ENCODE assay signal across 23 cellular contexts in the genomic region with DNA sequence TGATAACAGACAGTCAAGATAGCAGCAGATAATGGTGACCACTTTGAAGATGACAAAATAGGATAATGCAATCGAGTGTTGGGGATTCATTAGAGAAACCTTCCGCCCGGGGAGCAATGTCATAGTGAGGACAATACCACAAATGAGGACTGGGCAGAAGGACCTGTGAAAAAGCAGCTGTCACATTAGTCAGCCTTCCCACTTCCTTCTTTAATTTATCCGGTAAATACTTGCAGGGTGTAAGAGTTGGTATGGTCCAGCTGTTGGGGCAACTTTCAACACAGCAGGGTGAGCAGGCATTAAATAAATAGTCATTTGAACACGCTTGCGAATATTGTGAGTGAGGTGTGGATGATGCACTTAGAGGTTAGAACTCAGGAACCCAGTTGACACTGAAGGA.
A peak's percentile ranks its signal among the peaks of the same experiment; 100 is the strongest.
DNase-seq lines count a peak whose midpoint lies in the region; TF ChIP-seq lines count a peak whose summit lies in the region.
"Had no signal": no experiment of that assay in that cellular context is flagged by ENCODE, and none has a peak within 500 bp of the region (broad histone marks: within the 10 kb centered on the region; RNA-seq: fewer than 3 reads in every experiment).

No MANE protein-coding gene starts in this region.

- no peak overlapping the region for H3K4me2 ChIP-seq in mesendoderm (ENCODE audit: low read length)

- no peak for TF ChIP-seq POLR2A in esophagus squamous epithelium (IDR thresholded peaks at IDR 0.05)

- H2BK5ac ChIP-seq in mesendoderm (ENCODE audit: low read length): no peak overlapping the region

- H3K27ac ChIP-seq in mesendoderm (ENCODE audit: low read depth, low read length): no peak overlapping the region
- no peak overlapping the region for H3K27ac ChIP-seq in esophagus squamous epithelium
- H3K27ac ChIP-seq: Peyer's patch had no signal

- H3K56ac ChIP-seq in mesendoderm (ENCODE audit: low read length): no peak overlapping the region

- no peak overlapping the region for H3K23ac ChIP-seq in mesendoderm (ENCODE audit: low read length)

- H3K18ac ChIP-seq in mesendoderm (ENCODE audit: low read length): no peak overlapping the region

- H3K4me1 ChIP-seq in mesendoderm (ENCODE audit: control insufficient read depth, low read depth, low read length) (no peaks in the 10 kb centered on the region), esophagus squamous epithelium (no peaks in the 10 kb centered on the region)
- H3K4me1 ChIP-seq: Peyer's patch had no signal

- no peak overlapping the region for H3K4me3 ChIP-seq in mesendoderm (ENCODE audit: low read length)
- no peak overlapping the region for H3K4me3 ChIP-seq in esophagus squamous epithelium
- H3K4me3 ChIP-seq: MG63, Peyer's patch had no signal

- H3K36me3 ChIP-seq in mesendoderm (ENCODE audit: control insufficient read depth, insufficient read depth, low read length) (no peaks in the 10 kb centered on the region), esophagus squamous epithelium (no peaks in the 10 kb centered on the region)
- H3K36me3 ChIP-seq: MG63, Peyer's patch had no signal

- no peaks in the 10 kb centered on the region for H3K27me3 ChIP-seq in mesendoderm (ENCODE audit: insufficient read depth, low read length, poor library complexity)
- H3K27me3 ChIP-seq in esophagus squamous epithelium: no peaks in the 10 kb centered on the region
- H3K27me3 ChIP-seq: Peyer's patch had no signal

- H2AK5ac ChIP-seq in mesendoderm (ENCODE audit: low read length): no peak overlapping the region

- intact Hi-C loops in esophagus squamous epithelium (cut with DNase I): no loop called here

- no peaks in the 10 kb centered on the region for H3K79me2 ChIP-seq in mesendoderm (ENCODE audit: control insufficient read depth, insufficient read depth, low read length)

- H3K4ac ChIP-seq in mesendoderm (ENCODE audit: low read depth, low read length): no peak overlapping the region

- WGBS in mesendoderm (ENCODE audit: extremely low coverage, insufficient coverage, low lambda C conversion rate): no CpG with 5 or more reads among the region's 6 CpGs
- WGBS in esophagus squamous epithelium, 2 donors: 54 to 58% methylated on average over 6 of the region's 6 CpGs

- no peak overlapping the region for H2BK120ac ChIP-seq in mesendoderm (ENCODE audit: low read depth, low read length)

- H3K79me1 ChIP-seq in mesendoderm (ENCODE audit: low read length): no peaks in the 10 kb centered on the region

- no peak overlapping the region for H2BK15ac ChIP-seq in mesendoderm (replicated peaks; ENCODE audit: low read depth)

- no peak overlapping the region for H3K9ac ChIP-seq in mesendoderm (ENCODE audit: low read length)

- no peaks in the 10 kb centered on the region for H3K9me3 ChIP-seq in esophagus squamous epithelium
- H3K9me3 ChIP-seq: MG63, Peyer's patch had no signal

- H4K5ac ChIP-seq in mesendoderm (ENCODE audit: low read length): no peak overlapping the region

- no peak overlapping the region for H4K8ac ChIP-seq in mesendoderm (ENCODE audit: low read depth, low read length)

- DNase-seq in HT1080 (ENCODE audit: low read depth) (peak; percentile 18), MV-4-11 (lab: John Stamatoyannopoulos, UW) (peak; percentile 81), mesendoderm (peak; percentile 82), NCI-H526 (lab: John Stamatoyannopoulos, UW) (no peak), NCI-H2171 treated with DMSO at 0.1 percent for 48 hours (lab: John Stamatoyannopoulos, UW) (no peak), esophagus squamous epithelium (lab: John Stamatoyannopoulos, UW) (no peak)
- DNase-seq in activated effector memory CD4-positive, alpha-beta T cell treated with anti-CD3 and anti-CD28 coated beads, Interleukin-2, amount 50 U/mL, for 16 hours: no peak
- DNase-seq: C1 segment of cervical spinal cord; CD4-positive, alpha-beta memory T cell; COR-L47; EL; GDM1; KBM-7; MG63; NCI-H1105; NCI-H1436 treated with DMSO at 0.1 percent for 48 hours; NCI-H187 treated with DMSO at 0.1 percent for 48 hours; NCI-H2107; NCI-H446 treated with DMSO at 0.1 percent for 48 hours; NCI-H526 treated with DMSO at 0.1 percent for 48 hours; OCI-M1; Peyer's patch; T-helper 17 cell had no signal

- no peak for TF ChIP-seq CTCF in esophagus squamous epithelium (IDR thresholded peaks at IDR 0.05)

Comparison
In these comparisons a context has a peak if more than half of its experiments do, and no peak if none do; other contexts are left out.
1. DNase-seq: peak in HT1080 (single experiment), MV-4-11 (single experiment) and mesendoderm (single experiment); none in NCI-H526 (0 of 2), NCI-H2171 treated with DMSO at 0.1 percent for 48 hours (single experiment), activated effector memory CD4-positive, alpha-beta T cell treated with anti-CD3 and anti-CD28 coated beads, Interleukin-2, amount 50 U/mL, for 16 hours (single experiment) and esophagus squamous epithelium (single experiment).